In the genomic region with DNA sequence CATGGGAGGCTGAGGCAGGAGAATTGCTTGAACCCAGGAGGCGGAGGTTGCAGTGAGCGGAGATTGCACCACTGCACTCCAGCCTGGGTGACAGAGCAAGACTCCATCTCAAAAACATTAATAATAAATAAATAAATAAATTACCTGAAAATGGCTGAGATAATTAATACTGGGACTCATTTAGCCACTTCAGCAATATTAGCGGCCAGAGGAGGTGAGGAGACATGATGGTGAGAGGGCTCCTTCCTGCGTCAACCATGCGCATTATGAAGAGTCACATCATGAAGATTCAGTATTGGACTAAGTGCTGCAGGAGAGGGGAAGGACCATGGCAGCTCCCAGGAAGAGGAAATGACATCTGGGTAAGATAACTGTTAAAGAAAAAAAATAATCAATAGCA, we compare ENCODE assay signal across 28 cellular contexts.
"Had no signal": no experiment of that assay in that cellular context is flagged by ENCODE, and none has a peak within 500 bp of the region (broad histone marks: within the 10 kb centered on the region; RNA-seq: fewer than 3 reads in every experiment).

No MANE protein-coding gene starts in this region.

- H3K9me3 Mint-ChIP-seq: activated naive CD4-positive, alpha-beta T cell treated with anti-CD3 and anti-CD28 coated beads, Interleukin-2, amount 50 U/mL, for 24 hours; activated naive CD8-positive, alpha-beta T cell treated with anti-CD3 and anti-CD28 coated beads, Interleukin-2, amount 50 U/mL, for 24 hours; activated T-helper 2 cell treated with anti-CD3 and anti-CD28 coated beads, Interferon-gamma antibody, Interleukin-2, Interleukin-4, amounts not matched to agents 10 μg/mL and 5 μg/mL and 100 μg/mL, durations not matched to agents 14 hours and 24 hours and 36 hours; effector memory CD8-positive, alpha-beta T cell; immature natural killer cell; stimulated activated effector memory CD8-positive, alpha-beta T cell treated with anti-CD3 and anti-CD28 coated beads, Interleukin-12 subunit alpha, Interleukin-12 subunit beta, amount 100 ng/mL, for 72 hours; stimulated activated naive CD8-positive, alpha-beta T cell treated with anti-CD3 and anti-CD28 coated beads, Interleukin-15, Interleukin-2, amounts not matched to agents 100 ng/mL and 50 ng/mL, for 24 hours; T-helper 2 cell treated with Interferon-gamma antibody and Interleukin-4, amounts not matched to agents 5 μg/mL and 100 μg/mL, for 36 hours had no signal

- FAIRE-seq: endothelial cell of umbilical vein, small intestine had no signal

- H3K27me3 Mint-ChIP-seq: progenitor cell of endocrine pancreas had no signal

- H3K27ac Mint-ChIP-seq: activated naive CD4-positive, alpha-beta T cell treated with anti-CD3 and anti-CD28 coated beads, Interleukin-2, amount 50 U/mL, for 24 hours; activated naive CD8-positive, alpha-beta T cell treated with anti-CD3 and anti-CD28 coated beads, Interleukin-2, amount 50 U/mL, for 24 hours; activated T-helper 2 cell treated with anti-CD3 and anti-CD28 coated beads, Interferon-gamma antibody, Interleukin-2, Interleukin-4, amounts not matched to agents 10 μg/mL and 5 μg/mL and 100 μg/mL, durations not matched to agents 14 hours and 24 hours and 36 hours; effector memory CD8-positive, alpha-beta T cell; immature natural killer cell; memory B cell; progenitor cell of endocrine pancreas; stimulated activated effector memory CD8-positive, alpha-beta T cell treated with anti-CD3 and anti-CD28 coated beads, Interleukin-12 subunit alpha, Interleukin-12 subunit beta, amount 100 ng/mL, for 72 hours; stimulated activated naive CD8-positive, alpha-beta T cell treated with anti-CD3 and anti-CD28 coated beads, Interleukin-15, Interleukin-2, amounts not matched to agents 100 ng/mL and 50 ng/mL, for 24 hours; T-helper 2 cell treated with Interferon-gamma antibody and Interleukin-4, amounts not matched to agents 5 μg/mL and 100 μg/mL, for 36 hours had no signal

- H3K36me3 Mint-ChIP-seq: immature natural killer cell; naive thymus-derived CD4-positive, alpha-beta T cell; stimulated activated effector memory CD8-positive, alpha-beta T cell treated with anti-CD3 and anti-CD28 coated beads, Interleukin-12 subunit alpha, Interleukin-12 subunit beta, amount 100 ng/mL, for 72 hours had no signal

- H3K27ac ChIP-seq: heart left ventricle, sigmoid colon, upper lobe of right lung had no signal

- H3K36me3 ChIP-seq: heart left ventricle, sigmoid colon, upper lobe of right lung had no signal

- ATAC-seq: activated naive CD8-positive, alpha-beta T cell treated with anti-CD3 and anti-CD28 coated beads, Interleukin-2, amount 50 U/mL, for 24 hours; effector memory CD8-positive, alpha-beta T cell; esophagus mucosa; heart left ventricle; naive thymus-derived CD4-positive, alpha-beta T cell; stimulated activated effector memory CD8-positive, alpha-beta T cell treated with anti-CD3 and anti-CD28 coated beads, Interleukin-12 subunit alpha, Interleukin-12 subunit beta, amount 100 ng/mL, for 72 hours; upper lobe of right lung had no signal

- H3K4me3 ChIP-seq: heart left ventricle, sigmoid colon, upper lobe of right lung had no signal

- H3K27me3 ChIP-seq: heart left ventricle, sigmoid colon, upper lobe of right lung had no signal

- DNase-seq: activated CD4-positive, alpha-beta T cell treated with anti-CD3 and anti-CD28 coated beads for 4 hours; activated CD4-positive, alpha-beta T cell treated with anti-CD3 and anti-CD28 coated beads, Interleukin-2, amount 50 U/mL, for 48 hours; activated CD4-positive, CD25-positive, alpha-beta regulatory T cell; activated naive CD8-positive, alpha-beta T cell treated with anti-CD3 and anti-CD28 coated beads, Interleukin-2, amount 50 U/mL, for 24 hours; activated T-cell treated with anti-CD3 and anti-CD28 coated beads, Interleukin-2, amount 50 U/mL, for 48 hours; amygdala; caudate nucleus; cortex of kidney; effector memory CD8-positive, alpha-beta T cell; foreskin fibroblast; heart left ventricle; hypothalamus; immature natural killer cell; midbrain; naive thymus-derived CD4-positive, alpha-beta T cell; sigmoid colon; small intestine; stimulated activated CD4-positive, alpha-beta T cell treated with anti-CD3 and anti-CD28 coated beads, Interleukin-4, amount 100 ng/mL, for 24 hours; upper lobe of right lung had no signal

- H3K4me3 Mint-ChIP-seq: activated naive CD4-positive, alpha-beta T cell treated with anti-CD3 and anti-CD28 coated beads, Interleukin-2, amount 50 U/mL, for 24 hours; activated naive CD8-positive, alpha-beta T cell treated with anti-CD3 and anti-CD28 coated beads, Interleukin-2, amount 50 U/mL, for 24 hours; effector memory CD8-positive, alpha-beta T cell; memory B cell; stimulated activated effector memory CD8-positive, alpha-beta T cell treated with anti-CD3 and anti-CD28 coated beads, Interleukin-12 subunit alpha, Interleukin-12 subunit beta, amount 100 ng/mL, for 72 hours; stimulated activated naive CD8-positive, alpha-beta T cell treated with anti-CD3 and anti-CD28 coated beads, Interleukin-15, Interleukin-2, amounts not matched to agents 100 ng/mL and 50 ng/mL, for 24 hours had no signal

- H3K9me3 ChIP-seq: sigmoid colon, upper lobe of right lung had no signal
